Comparison of ENCODE assay signal across 13 cellular contexts in genomic region chr20:47929368-47930115, GRCh38.
DNase-seq lines count a peak whose midpoint lies in the region; ATAC-seq, FAIRE-seq and TF ChIP-seq lines count a peak whose summit lies in the region.
"Had no signal": no experiment of that assay in that cellular context is flagged by ENCODE, and none has a peak within 500 bp of the region (broad histone marks: within the 10 kb centered on the region; RNA-seq: fewer than 3 reads in every experiment).

No MANE protein-coding gene starts in this region.

- H3F3A ChIP-seq in GM23338 (replicated peaks; ENCODE audit: low read depth) = no peaks in the 10 kb centered on the region

- H3K9me2 ChIP-seq in GM23338 (ENCODE audit: insufficient read depth) = peaks cover 14% of the 10 kb centered on the region; the same call in 1 of the 2 replicates

- peak; percentile 86 for DNase-seq in AG20443 (ENCODE audit: low spot score)
- DNase-seq in MG63 = peak; percentile 74
- DNase-seq in bronchial epithelial cell (ENCODE audit: low read depth) = peak; percentile 88
- DNase-seq in kidney tubule cell (ENCODE audit: low spot score) = peak; percentile 79
- DNase-seq in GM23338 (ENCODE audit: low spot score) = no peak
- DNase-seq in WERI-Rb-1 = no peak
- no peak for DNase-seq in HK-2 (ENCODE audit: unreplicated experiment)
- DNase-seq: activated CD8-positive, alpha-beta T cell treated with anti-CD3 and anti-CD28 coated beads for 36 hours; upper lobe of right lung had no signal

- TF ChIP-seq CTCF in bronchial epithelial cell (IDR thresholded peaks at IDR 0.05; ENCODE audit: insufficient read depth, low read length, severe bottlenecking) = no peak
- TF ChIP-seq CTCF in GM23338 (conservative IDR thresholded peaks at IDR 0.05; ENCODE audit: low read depth in 2 of 2) = no peak
- TF ChIP-seq CTCF in WERI-Rb-1 (IDR thresholded peaks at IDR 0.05; ENCODE audit: low read depth, low read length) = no peak

- FAIRE-seq in bronchial epithelial cell (lab: Jason Lieb, UNC) = no peak

- no peak overlapping the region for H3K27ac Mint-ChIP-seq in GM23338
- H3K27ac Mint-ChIP-seq: activated CD8-positive, alpha-beta T cell treated with anti-CD3 and anti-CD28 coated beads for 36 hours; activated naive CD4-positive, alpha-beta T cell treated with anti-CD3 and anti-CD28 coated beads, Interleukin-2, amount 50 U/mL, for 72 hours; mesothelial cell of epicardium had no signal

- no peak for ATAC-seq in GM21423 (IDR thresholded peaks at IDR 0.05; ENCODE audit: unreplicated experiment)
- ATAC-seq in GM23338 = no peak
- ATAC-seq: activated CD8-positive, alpha-beta T cell treated with anti-CD3 and anti-CD28 coated beads for 36 hours; activated naive CD4-positive, alpha-beta T cell treated with anti-CD3 and anti-CD28 coated beads, Interleukin-2, amount 50 U/mL, for 72 hours; upper lobe of right lung had no signal

- no peaks in the 10 kb centered on the region for H3K79me2 ChIP-seq in GM23338 (replicated peaks; ENCODE audit: insufficient read depth)

- H3K4me1 Mint-ChIP-seq in GM23338 = peaks cover 8% of the 10 kb centered on the region; the same call in 2 of the 3 replicates

- H3K9me3 Mint-ChIP-seq in GM23338 = peaks cover 3% of the 10 kb centered on the region; the same call in 1 of the 3 replicates
- H3K9me3 Mint-ChIP-seq: activated CD8-positive, alpha-beta T cell treated with anti-CD3 and anti-CD28 coated beads for 36 hours; activated naive CD4-positive, alpha-beta T cell treated with anti-CD3 and anti-CD28 coated beads, Interleukin-2, amount 50 U/mL, for 72 hours had no signal

- H3K4me3 Mint-ChIP-seq in GM23338 = no peak overlapping the region
- H3K4me3 Mint-ChIP-seq: activated CD8-positive, alpha-beta T cell treated with anti-CD3 and anti-CD28 coated beads for 36 hours; mesothelial cell of epicardium had no signal

- no peaks in the 10 kb centered on the region for H3K36me3 Mint-ChIP-seq in GM23338 (ENCODE audit: low read depth)
- H3K36me3 Mint-ChIP-seq: activated naive CD4-positive, alpha-beta T cell treated with anti-CD3 and anti-CD28 coated beads, Interleukin-2, amount 50 U/mL, for 72 hours; mesothelial cell of epicardium had no signal

- H3K27ac ChIP-seq in GM23338 (ENCODE audit: low read depth) (no peak overlapping the region), WERI-Rb-1 (no peak overlapping the region)
- H3K27ac ChIP-seq: BLaER1 treated with 17β-estradiol and CSF1 and Interleukin-3, amounts not matched to agents 10 nM and 100 nM; upper lobe of right lung had no signal

- H2AFZ ChIP-seq in GM23338 = no peak overlapping the region

- H3K36me3 ChIP-seq in MG63 (no peaks in the 10 kb centered on the region), bronchial epithelial cell (ENCODE audit: control insufficient read depth, insufficient read depth, low read length) (no peaks in the 10 kb centered on the region), GM23338 (ENCODE audit: insufficient read depth) (no peaks in the 10 kb centered on the region), WERI-Rb-1 (no peaks in the 10 kb centered on the region)
- H3K36me3 ChIP-seq: BLaER1 treated with 17β-estradiol and CSF1 and Interleukin-3, amounts not matched to agents 10 nM and 100 nM; upper lobe of right lung had no signal

- H4K20me1 ChIP-seq in GM23338 (replicated peaks; ENCODE audit: insufficient read depth) = no peaks in the 10 kb centered on the region
- H4K20me1 ChIP-seq: BLaER1 treated with 17β-estradiol and CSF1 and Interleukin-3, amounts not matched to agents 10 nM and 100 nM had no signal

- peaks cover 5% of the 10 kb centered on the region; the same call in 1 of the 2 replicates for H3K27me3 ChIP-seq in MG63
- H3K27me3 ChIP-seq in bronchial epithelial cell (ENCODE audit: control insufficient read depth, insufficient read depth, low read length) = no peaks in the 10 kb centered on the region
- no peaks in the 10 kb centered on the region for H3K27me3 ChIP-seq in GM23338 (ENCODE audit: insufficient read depth)
- no peaks in the 10 kb centered on the region for H3K27me3 ChIP-seq in WERI-Rb-1 (ENCODE audit: insufficient read depth, low read depth, severe bottlenecking)
- H3K27me3 ChIP-seq: BLaER1 treated with 17β-estradiol and CSF1 and Interleukin-3, amounts not matched to agents 10 nM and 100 nM had no signal

- peaks cover 2% of the 10 kb centered on the region for H3K27me3 Mint-ChIP-seq in GM23338 (ENCODE audit: insufficient read depth, low read depth, poor library complexity)
- H3K27me3 Mint-ChIP-seq: activated CD8-positive, alpha-beta T cell treated with anti-CD3 and anti-CD28 coated beads for 36 hours had no signal

- H3K4me3 ChIP-seq in MG63 (no peak overlapping the region), bronchial epithelial cell (ENCODE audit: low read depth, low read length) (no peak overlapping the region), GM23338 (no peak overlapping the region), WERI-Rb-1 (ENCODE audit: low read depth, low read length) (no peak overlapping the region)
- H3K4me3 ChIP-seq: BLaER1 treated with 17β-estradiol and CSF1 and Interleukin-3, amounts not matched to agents 10 nM and 100 nM; upper lobe of right lung had no signal

- H3K4me2 ChIP-seq in GM23338 = no peak overlapping the region
- H3K4me2 ChIP-seq: BLaER1 treated with 17β-estradiol and CSF1 and Interleukin-3, amounts not matched to agents 10 nM and 100 nM had no signal

- peaks cover 5% of the 10 kb centered on the region; the same call in 1 of the 2 replicates for H3K4me1 ChIP-seq in GM23338 (ENCODE audit: insufficient read depth)
- H3K4me1 ChIP-seq: upper lobe of right lung had no signal

- H3K9me3 ChIP-seq in MG63 (peaks cover 10% of the 10 kb centered on the region), WERI-Rb-1 (ENCODE audit: severe bottlenecking) (no peaks in the 10 kb centered on the region)
- H3K9me3 ChIP-seq: upper lobe of right lung had no signal

TF ChIP-seq in GM23338, 12 proteins besides CTCF, POLR2A, EP300 and RAD21 (continues in another document):
- TF ChIP-seq POLR2AphosphoS5 (IDR thresholded peaks at IDR 0.05; ENCODE audit: low read depth) (no peak), NANOG (IDR thresholded peaks at IDR 0.05; ENCODE audit: borderline replicate concordance) (no peak), ZNF331 (CRISPR knock-in tag; IDR thresholded peaks at IDR 0.05; ENCODE audit: low read depth) (no peak), ETS1 (IDR thresholded peaks at IDR 0.05) (no peak)

Comparison
In these comparisons a context has a peak if more than half of its experiments do, and no peak if none do; other contexts are left out.
1. DNase-seq: peak in AG20443 (single experiment), MG63 (single experiment), bronchial epithelial cell (single experiment) and kidney tubule cell (single experiment); none in GM23338 (single experiment), WERI-Rb-1 (single experiment) and HK-2 (single experiment).